ENCODE assay signal across 8 cellular contexts in genomic region chr11:122863704-122864326, GRCh38. TPM values are rescaled to one million over a fixed set of nuclear protein-coding genes. Genes with fewer than 3 reads are reported as not detected.
A peak's percentile ranks its signal among the peaks of the same experiment; 100 is the strongest.
DNase-seq lines count a peak whose midpoint lies in the region; TF ChIP-seq lines count a peak whose summit lies in the region.

No MANE protein-coding gene starts in this region.

- H2BK120ac ChIP-seq in mesenchymal stem cell (ENCODE audit: low read depth, low read length): no peak overlapping the region

- TF ChIP-seq CTCF in SU-DHL-6 (IDR thresholded peaks at IDR 0.05; ENCODE audit: insufficient read depth, low read length, poor library complexity, severe bottlenecking) (peak; percentile 92), choroid plexus epithelial cell (conservative IDR thresholded peaks at IDR 0.05; ENCODE audit: low read depth, low read length) (peak; percentile 92)

- H3K4ac ChIP-seq in mesenchymal stem cell (ENCODE audit: low read depth in 1 of 2, low read length in 2 of 2): no peak overlapping the region

- no peaks in the 10 kb centered on the region for H3K79me2 ChIP-seq in SU-DHL-6 (ENCODE audit: insufficient read depth, low read length)

- H3K4me2 ChIP-seq in SU-DHL-6 (ENCODE audit: low read depth, low read length, poor library complexity, severe bottlenecking) (no peak overlapping the region), mesenchymal stem cell (ENCODE audit: low read length, poor library complexity, severe bottlenecking) (no peak overlapping the region)

- no peaks in the 10 kb centered on the region for H3K9me2 ChIP-seq in SU-DHL-6 (replicated peaks; ENCODE audit: insufficient read depth, low read length)

- H3K79me1 ChIP-seq in mesenchymal stem cell (replicated peaks; ENCODE audit: low read length, poor library complexity, severe bottlenecking): no peaks in the 10 kb centered on the region

- H3K27ac ChIP-seq in SU-DHL-6 (ENCODE audit: low read depth, low read length) (no peak overlapping the region), mesenchymal stem cell (ENCODE audit: low read length, poor library complexity, severe bottlenecking) (no peak overlapping the region)

- H2BK12ac ChIP-seq in mesenchymal stem cell (ENCODE audit: low read length in 2 of 2): no peak overlapping the region

- H3K4me3 Mint-ChIP-seq in activated T-helper 2 cell treated with anti-CD3 and anti-CD28 coated beads, Interferon-gamma antibody, Interleukin-2, Interleukin-4, amounts not matched to agents 10 μg/mL and 5 μg/mL and 100 μg/mL, durations not matched to agents 14 hours and 24 hours and 36 hours (ENCODE audit: low read depth): no peak overlapping the region
- H3K4me3 Mint-ChIP-seq in T-helper 2 cell treated with Interferon-gamma antibody and Interleukin-4, amounts not matched to agents 5 μg/mL and 100 μg/mL, for 36 hours: no peak overlapping the region

- H3K23ac ChIP-seq in mesenchymal stem cell (ENCODE audit: low read length in 2 of 2): no peak overlapping the region

- H4K91ac ChIP-seq in mesenchymal stem cell (ENCODE audit: low read length): no peak overlapping the region

- H4K8ac ChIP-seq in mesenchymal stem cell (ENCODE audit: low read length): no peak overlapping the region

- H3K14ac ChIP-seq in mesenchymal stem cell (ENCODE audit: low read length in 2 of 2): no peak overlapping the region

- no peaks in the 10 kb centered on the region for H3K36me3 ChIP-seq in SU-DHL-6 (ENCODE audit: low read length)
- H3K36me3 ChIP-seq in mesenchymal stem cell (ENCODE audit: control insufficient read depth in 1 of 2, insufficient read depth in 2 of 2, low read depth in 1 of 2, low read length in 2 of 2): no peaks in the 10 kb centered on the region

- H2AFZ ChIP-seq in SU-DHL-6 (ENCODE audit: low read depth, low read length, severe bottlenecking) (no peak overlapping the region), mesenchymal stem cell (ENCODE audit: low read depth, low read length) (no peak overlapping the region)

- DNase-seq in Caki2 (ENCODE audit: low read depth) (peak; percentile 27), KG1 (lab: John Stamatoyannopoulos, UW) (peak; percentile 39), choroid plexus epithelial cell (ENCODE audit: low read depth) (peak; percentile 74), mesenchymal stem cell (peak; percentile 48), GDM1 (lab: John Stamatoyannopoulos, UW) (no peak)
- DNase-seq in activated T-helper 2 cell treated with anti-CD3 and anti-CD28 coated beads, Interferon-gamma antibody, Interleukin-2, Interleukin-4, amounts not matched to agents 10 μg/mL and 5 μg/mL and 100 μg/mL, durations not matched to agents 14 hours and 24 hours and 36 hours (ENCODE audit: low spot score): no peak
- DNase-seq in T-helper 2 cell treated with Interferon-gamma antibody and Interleukin-4, amounts not matched to agents 5 μg/mL and 100 μg/mL, for 36 hours (ENCODE audit: low spot score): no peak

- H4K20me1 ChIP-seq in SU-DHL-6 (ENCODE audit: low read depth, low read length): no peaks in the 10 kb centered on the region

- no peak overlapping the region for H2BK15ac ChIP-seq in mesenchymal stem cell (ENCODE audit: low read depth, poor library complexity, severe bottlenecking)

- in situ Hi-C loops in Caki2 (cut with HindIII; ENCODE audit: low pct_unique_long_range_greater_than_20kb, low sequenced_read_pairs): loop anchor here (25.0 kb wide), 1 partner anchor 198 kb away; the partner anchor contains the start of gene HSPA8

- no CpG with 5 or more reads among the region's 7 CpGs for WGBS in mesenchymal stem cell

- H3K9me3 Mint-ChIP-seq in activated T-helper 2 cell treated with anti-CD3 and anti-CD28 coated beads, Interferon-gamma antibody, Interleukin-2, Interleukin-4, amounts not matched to agents 10 μg/mL and 5 μg/mL and 100 μg/mL, durations not matched to agents 14 hours and 24 hours and 36 hours: no peaks in the 10 kb centered on the region
- no peaks in the 10 kb centered on the region for H3K9me3 Mint-ChIP-seq in T-helper 2 cell treated with Interferon-gamma antibody and Interleukin-4, amounts not matched to agents 5 μg/mL and 100 μg/mL, for 36 hours

- H2BK5ac ChIP-seq in mesenchymal stem cell (ENCODE audit: low read depth, low read length, poor library complexity, severe bottlenecking): no peak overlapping the region

- H3K27ac Mint-ChIP-seq in activated T-helper 2 cell treated with anti-CD3 and anti-CD28 coated beads, Interferon-gamma antibody, Interleukin-2, Interleukin-4, amounts not matched to agents 10 μg/mL and 5 μg/mL and 100 μg/mL, durations not matched to agents 14 hours and 24 hours and 36 hours: no peak overlapping the region
- H3K27ac Mint-ChIP-seq in T-helper 2 cell treated with Interferon-gamma antibody and Interleukin-4, amounts not matched to agents 5 μg/mL and 100 μg/mL, for 36 hours: no peak overlapping the region

- H3K4me1 ChIP-seq in mesenchymal stem cell (ENCODE audit: control insufficient read depth, insufficient read depth, low read depth, low read length): no peaks in the 10 kb centered on the region

- no peaks in the 10 kb centered on the region for H3F3A ChIP-seq in SU-DHL-6 (ENCODE audit: insufficient read depth)

- H3K18ac ChIP-seq in mesenchymal stem cell (ENCODE audit: low read depth in 1 of 2, low read length in 2 of 2): no peak overlapping the region

- intact Hi-C loops in activated T-helper 2 cell treated with anti-CD3 and anti-CD28 coated beads, Interferon-gamma antibody, Interleukin-2, Interleukin-4, amounts not matched to agents 10 μg/mL and 5 μg/mL and 100 μg/mL, durations not matched to agents 14 hours and 24 hours and 36 hours (cut with micrococcal nuclease): loop anchor here (1.0 to 2.0 kb wide), 2 partner anchors 159 to 190 kb away; no protein-coding TSS in a partner anchor

- H3K9ac ChIP-seq in SU-DHL-6 (ENCODE audit: low read length) (no peak overlapping the region), mesenchymal stem cell (ENCODE audit: low read length) (peak overlapping the region; percentile 70)

- no peaks in the 10 kb centered on the region for H3K27me3 ChIP-seq in SU-DHL-6 (ENCODE audit: low read length)
- H3K27me3 ChIP-seq in mesenchymal stem cell (ENCODE audit: control insufficient read depth in 1 of 2, insufficient read depth in 1 of 2, low read length in 2 of 2): peaks cover 0 to 6% of the 10 kb centered on the region in 2 experiments

- H3K9me3 ChIP-seq in SU-DHL-6 (ENCODE audit: insufficient read depth, low read length) (no peaks in the 10 kb centered on the region), mesenchymal stem cell (ENCODE audit: control insufficient read depth, low read length) (no peaks in the 10 kb centered on the region)

- peaks cover 5% of the 10 kb centered on the region for H3K4me1 Mint-ChIP-seq in activated T-helper 2 cell treated with anti-CD3 and anti-CD28 coated beads, Interferon-gamma antibody, Interleukin-2, Interleukin-4, amounts not matched to agents 10 μg/mL and 5 μg/mL and 100 μg/mL, durations not matched to agents 14 hours and 24 hours and 36 hours (ENCODE audit: low read depth)
- H3K4me1 Mint-ChIP-seq in T-helper 2 cell treated with Interferon-gamma antibody and Interleukin-4, amounts not matched to agents 5 μg/mL and 100 μg/mL, for 36 hours (ENCODE audit: low read depth): no peaks in the 10 kb centered on the region

- peaks cover 36% of the 10 kb centered on the region for H3K36me3 Mint-ChIP-seq in activated T-helper 2 cell treated with anti-CD3 and anti-CD28 coated beads, Interferon-gamma antibody, Interleukin-2, Interleukin-4, amounts not matched to agents 10 μg/mL and 5 μg/mL and 100 μg/mL, durations not matched to agents 14 hours and 24 hours and 36 hours (ENCODE audit: low read depth)
- H3K36me3 Mint-ChIP-seq in T-helper 2 cell treated with Interferon-gamma antibody and Interleukin-4, amounts not matched to agents 5 μg/mL and 100 μg/mL, for 36 hours (ENCODE audit: low read depth): no peaks in the 10 kb centered on the region

- H3K27me3 Mint-ChIP-seq in activated T-helper 2 cell treated with anti-CD3 and anti-CD28 coated beads, Interferon-gamma antibody, Interleukin-2, Interleukin-4, amounts not matched to agents 10 μg/mL and 5 μg/mL and 100 μg/mL, durations not matched to agents 14 hours and 24 hours and 36 hours (ENCODE audit: low read depth): peaks cover 40% of the 10 kb centered on the region
- peaks cover 24% of the 10 kb centered on the region for H3K27me3 Mint-ChIP-seq in T-helper 2 cell treated with Interferon-gamma antibody and Interleukin-4, amounts not matched to agents 5 μg/mL and 100 μg/mL, for 36 hours (ENCODE audit: low read depth)

- H2AK5ac ChIP-seq in mesenchymal stem cell (ENCODE audit: low read length, severe bottlenecking): no peak overlapping the region

- no peak overlapping the region for H3K4me3 ChIP-seq in SU-DHL-6 (ENCODE audit: insufficient read depth, low read length, poor library complexity, severe bottlenecking)
- H3K4me3 ChIP-seq in choroid plexus epithelial cell (ENCODE audit: low read depth, low read length): peak overlapping the region; percentile 32
- no peak overlapping the region for H3K4me3 ChIP-seq in mesenchymal stem cell (ENCODE audit: insufficient read depth in 1 of 2, low read depth in 1 of 2, low read length in 2 of 2)

RNA-seq across cellular contexts. Expression of gene JHY, which starts 18.7 kb away (rescaled TPM):
- 2.3 and 3.1 TPM in 2 replicates for total RNA-seq in Caki2 (2014; rRNA removed; shearing (Covaris generic); ENCODE audit: low replicate concordance)
- polyA plus RNA-seq in mesenchymal stem cell (2013, experiment 1 of 2): 3.2 TPM
- 3.1 TPM for polyA plus RNA-seq in mesenchymal stem cell (2013, experiment 2 of 2)
- 0.91 and 1.3 TPM in 2 replicates for total RNA-seq in activated T-helper 2 cell treated with anti-CD3 and anti-CD28 coated beads, Interferon-gamma antibody, Interleukin-2, Interleukin-4, amounts not matched to agents 10 μg/mL and 5 μg/mL and 100 μg/mL, durations not matched to agents 14 hours and 24 hours and 36 hours

RNA-seq across cellular contexts. Expression of gene CRTAM, which starts 25.5 kb away (rescaled TPM):
- 1.1 TPM in 1 of 2 replicates, not detected in the other for total RNA-seq in Caki2 (2014; rRNA removed; shearing (Covaris generic); ENCODE audit: low replicate concordance)
- polyA plus RNA-seq in mesenchymal stem cell (2013, experiment 1 of 2): 0.01 TPM
- not detected for polyA plus RNA-seq in mesenchymal stem cell (2013, experiment 2 of 2)
- 10.5 and 11.0 TPM in 2 replicates for total RNA-seq in activated T-helper 2 cell treated with anti-CD3 and anti-CD28 coated beads, Interferon-gamma antibody, Interleukin-2, Interleukin-4, amounts not matched to agents 10 μg/mL and 5 μg/mL and 100 μg/mL, durations not matched to agents 14 hours and 24 hours and 36 hours

Comparison
In these comparisons a context has a peak if more than half of its experiments do, and no peak if none do; other contexts are left out.
1. DNase-seq: peak in Caki2 (single experiment), KG1 (single experiment), choroid plexus epithelial cell (single experiment) and mesenchymal stem cell (single experiment); none in GDM1 (single experiment), activated T-helper 2 cell treated with anti-CD3 and anti-CD28 coated beads, Interferon-gamma antibody, Interleukin-2, Interleukin-4, amounts not matched to agents 10 μg/mL and 5 μg/mL and 100 μg/mL, durations not matched to agents 14 hours and 24 hours and 36 hours (single experiment) and T-helper 2 cell treated with Interferon-gamma antibody and Interleukin-4, amounts not matched to agents 5 μg/mL and 100 μg/mL, for 36 hours (single experiment).